ENCODE assay signal across 8 cellular contexts in genomic region chr12:109833307-109834189, GRCh38. TPM values are rescaled to one million over a fixed set of nuclear protein-coding genes. Genes with fewer than 3 reads are reported as not detected.
DNase-seq lines count a peak whose midpoint lies in the region; ATAC-seq and TF ChIP-seq lines count a peak whose summit lies in the region.
"Had no signal": no experiment of that assay in that cellular context is flagged by ENCODE, and none has a peak within 500 bp of the region (broad histone marks: within the 10 kb centered on the region; RNA-seq: fewer than 3 reads in every experiment).

Gene TRPV4, minus strand, starts transcription at chr12:109833398. Its CDS starts 18,602 bp downstream, at chr12:109814796.

- H3K9me3 ChIP-seq in HUES64 (ENCODE audit: insufficient read depth, low read depth, low read length), result no peaks in the 10 kb centered on the region
- no peaks in the 10 kb centered on the region for H3K9me3 ChIP-seq in subcutaneous abdominal adipose tissue (ENCODE audit: control insufficient read depth in 5 of 5, low read length in 5 of 5)

- no peak within 1 kb of the TSS for H3K27ac Mint-ChIP-seq in activated T-cell treated with anti-CD3 and anti-CD28 coated beads, Interleukin-2, amount 50 U/mL, for 24 hours

- H3K4me1 ChIP-seq in HUES64 (ENCODE audit: insufficient read depth, low read length), result 0 out of 2 replicates have a peak, but pooled peaks cover 3% of the 10 kb centered on the region
- H3K4me1 ChIP-seq in subcutaneous abdominal adipose tissue (ENCODE audit: control insufficient read depth in 5 of 5, insufficient read depth in 5 of 5, low read length in 5 of 5), result peaks cover 0 to 27% (median 8%) of the 10 kb centered on the region in 5 donors

- TF ChIP-seq CTCF in coronary artery (IDR thresholded peaks at IDR 0.05), result no peak
- no peak for TF ChIP-seq CTCF in kidney epithelial cell (IDR thresholded peaks at IDR 0.05; ENCODE audit: insufficient read depth, low read length, poor library complexity, severe bottlenecking)

- H3K36me3 Mint-ChIP-seq in activated T-cell treated with anti-CD3 and anti-CD28 coated beads, Interleukin-2, amount 50 U/mL, for 24 hours (ENCODE audit: low read depth), result no peaks in the 10 kb centered on the region

- H3K9ac ChIP-seq in HUES64 (ENCODE audit: low read depth, low read length), result peak within 1 kb of the TSS; percentile 70
- H3K9ac ChIP-seq in subcutaneous abdominal adipose tissue (ENCODE audit: low read length in 5 of 5), result peak within 1 kb of the TSS in 3 of 5 donors; percentile 43 to 70 (median 65)

- H3K4me1 Mint-ChIP-seq in activated T-cell treated with anti-CD3 and anti-CD28 coated beads, Interleukin-2, amount 50 U/mL, for 24 hours (ENCODE audit: low read depth), result peaks cover 4% of the 10 kb centered on the region

- no peaks in the 10 kb centered on the region for H3K27me3 ChIP-seq in HUES64 (ENCODE audit: insufficient read depth, low read length)
- no peaks in the 10 kb centered on the region for H3K27me3 ChIP-seq in kidney epithelial cell (ENCODE audit: control insufficient read depth, insufficient read depth, low read length)
- H3K27me3 ChIP-seq in subcutaneous abdominal adipose tissue (ENCODE audit: control insufficient read depth in 5 of 5, insufficient read depth in 4 of 5, low read length in 5 of 5), result peaks cover 11 to 22% (median 13%) of the 10 kb centered on the region in 5 donors

- 21% methylated on average over 67 of the region's 67 CpGs for WGBS in HUES64

- H3K27ac ChIP-seq in HUES64 (ENCODE audit: low read depth, low read length) (no peak within 1 kb of the TSS), coronary artery (no peak within 1 kb of the TSS), subcutaneous abdominal adipose tissue (ENCODE audit: low read depth, low read length) (no peak within 1 kb of the TSS)

- DNase-seq in coronary artery (ENCODE audit: low spot score) (no peak), kidney epithelial cell (ENCODE audit: low read depth) (no peak), DMS 273 treated with DMSO at 0.1 percent for 48 hours (lab: John Stamatoyannopoulos, UW) (no peak)
- no peak for DNase-seq in activated T-cell treated with anti-CD3 and anti-CD28 coated beads, Interleukin-2, amount 50 U/mL, for 24 hours
- DNase-seq: activated CD4-positive, alpha-beta T cell treated with anti-CD3 and anti-CD28 coated beads, Interleukin-2, amount 50 U/mL, for 48 hours had no signal

- H3K27me3 Mint-ChIP-seq in activated T-cell treated with anti-CD3 and anti-CD28 coated beads, Interleukin-2, amount 50 U/mL, for 24 hours, result peaks cover 46% of the 10 kb centered on the region

- H3K9me3 Mint-ChIP-seq in activated T-cell treated with anti-CD3 and anti-CD28 coated beads, Interleukin-2, amount 50 U/mL, for 24 hours, result no peaks in the 10 kb centered on the region

- no peak for ATAC-seq in HG03159 (IDR thresholded peaks at IDR 0.05; ENCODE audit: unreplicated experiment)

- no peaks in the 10 kb centered on the region for H3K36me3 ChIP-seq in HUES64 (ENCODE audit: insufficient read depth, low read length)
- H3K36me3 ChIP-seq in kidney epithelial cell (ENCODE audit: control insufficient read depth, insufficient read depth, low read length), result no peaks in the 10 kb centered on the region
- H3K36me3 ChIP-seq in subcutaneous abdominal adipose tissue (ENCODE audit: control insufficient read depth in 5 of 5, insufficient read depth in 5 of 5, low read length in 5 of 5), result no peaks in the 10 kb centered on the region

- H3K4me3 ChIP-seq in HUES64 (ENCODE audit: low read length), result peak within 1 kb of the TSS; percentile 57
- peak within 1 kb of the TSS; percentile 74 for H3K4me3 ChIP-seq in coronary artery
- H3K4me3 ChIP-seq in kidney epithelial cell (ENCODE audit: low read depth, low read length), result peak within 1 kb of the TSS; percentile 48
- peak within 1 kb of the TSS in 4 of 5 donors; percentile 21 to 63 (median 48) for H3K4me3 ChIP-seq in subcutaneous abdominal adipose tissue (ENCODE audit: low read depth in 1 of 5, low read length in 5 of 5)

- no peak within 1 kb of the TSS for H3K4me3 Mint-ChIP-seq in activated T-cell treated with anti-CD3 and anti-CD28 coated beads, Interleukin-2, amount 50 U/mL, for 24 hours

RNA-seq across cellular contexts. Expression of gene TRPV4, which starts in this region (rescaled TPM):
- polyA plus RNA-seq in HUES64 (2013, experiment 1 of 2), result 1.7 TPM
- polyA plus RNA-seq in HUES64 (2013, experiment 2 of 2), result 2.3 TPM
- total RNA-seq in kidney epithelial cell, result 0.75 and 1.7 TPM in 2 replicates
